Comparison of ENCODE assay signal across 23 cellular contexts in the genomic region with DNA sequence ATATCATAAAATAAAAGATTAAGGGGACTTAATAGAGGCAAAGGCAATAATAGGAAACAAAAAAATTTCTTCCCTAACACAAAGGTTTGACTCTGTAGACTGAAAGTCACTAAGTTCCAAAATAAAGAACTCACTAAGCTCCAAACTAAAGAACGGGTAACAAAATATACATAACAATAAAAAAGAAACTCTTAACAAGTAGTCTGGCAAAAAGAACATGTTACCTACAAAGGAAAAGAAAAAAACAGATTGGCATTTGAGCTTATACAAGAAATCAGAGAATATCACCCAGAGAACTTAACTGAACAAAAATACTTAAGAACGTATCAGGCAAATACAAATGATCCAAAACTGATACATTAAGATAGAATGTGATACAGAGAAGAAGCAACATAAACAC.
"Had no signal": no experiment of that assay in that cellular context is flagged by ENCODE, and none has a peak within 500 bp of the region (broad histone marks: within the 10 kb centered on the region; RNA-seq: fewer than 3 reads in every experiment).

No MANE protein-coding gene starts in this region.

- FAIRE-seq: keratinocyte had no signal

- H3K4me3 Mint-ChIP-seq: dendritic cell treated with granulocyte-macrophage colony-stimulating factor and Interleukin-4, amounts not matched to agents 40 ng/mL and 50 ng/mL, for 4 days; effector memory CD8-positive, alpha-beta T cell; endodermal cell; mesothelial cell of epicardium had no signal

- H3K27me3 ChIP-seq: colonic mucosa, esophagus squamous epithelium, gastrocnemius medialis, heart right ventricle, left lung had no signal

- ATAC-seq: effector memory CD8-positive, alpha-beta T cell; gastrocnemius medialis; heart right ventricle; left lung; left ventricle myocardium superior; lower lobe of right lung; mucosa of descending colon had no signal

- H3K27ac ChIP-seq: colonic mucosa, epithelial cell of prostate, gastrocnemius medialis, heart right ventricle, left lung, lower lobe of right lung had no signal

- DNase-seq: colonic mucosa; cortex of kidney; effector CD8-positive, alpha-beta T cell; effector memory CD8-positive, alpha-beta T cell; endodermal cell; erythroblast; esophagus squamous epithelium; foreskin fibroblast; foreskin melanocyte; gastrocnemius medialis; glutamatergic neuron; head of caudate nucleus; heart right ventricle; hippocampal formation; left lung; left ventricle myocardium superior; lower lobe of right lung; mesenchymal stem cell; mucosa of descending colon had no signal

- H3K27ac Mint-ChIP-seq: dendritic cell treated with granulocyte-macrophage colony-stimulating factor and Interleukin-4, amounts not matched to agents 40 ng/mL and 50 ng/mL, for 4 days; effector memory CD8-positive, alpha-beta T cell; endodermal cell; mesothelial cell of epicardium had no signal

- H3K27me3 Mint-ChIP-seq: dendritic cell treated with granulocyte-macrophage colony-stimulating factor and Interleukin-4, amounts not matched to agents 40 ng/mL and 50 ng/mL, for 4 days; effector memory CD8-positive, alpha-beta T cell had no signal

- H3K9me3 Mint-ChIP-seq: effector memory CD8-positive, alpha-beta T cell had no signal

- H3K9me3 ChIP-seq: colonic mucosa, gastrocnemius medialis, left lung, lower lobe of right lung, mucosa of descending colon had no signal

- H3K4me3 ChIP-seq: colonic mucosa, esophagus squamous epithelium, gastrocnemius medialis, heart right ventricle, left lung, lower lobe of right lung, mucosa of descending colon had no signal

- H3K4me1 Mint-ChIP-seq: endodermal cell had no signal

- H3K36me3 ChIP-seq: colonic mucosa, esophagus squamous epithelium, gastrocnemius medialis, heart right ventricle, left lung, lower lobe of right lung had no signal

- H3K4me1 ChIP-seq: colonic mucosa, heart right ventricle, left lung had no signal
